ENCODE assay signal across 8 cellular contexts in the genomic region with DNA sequence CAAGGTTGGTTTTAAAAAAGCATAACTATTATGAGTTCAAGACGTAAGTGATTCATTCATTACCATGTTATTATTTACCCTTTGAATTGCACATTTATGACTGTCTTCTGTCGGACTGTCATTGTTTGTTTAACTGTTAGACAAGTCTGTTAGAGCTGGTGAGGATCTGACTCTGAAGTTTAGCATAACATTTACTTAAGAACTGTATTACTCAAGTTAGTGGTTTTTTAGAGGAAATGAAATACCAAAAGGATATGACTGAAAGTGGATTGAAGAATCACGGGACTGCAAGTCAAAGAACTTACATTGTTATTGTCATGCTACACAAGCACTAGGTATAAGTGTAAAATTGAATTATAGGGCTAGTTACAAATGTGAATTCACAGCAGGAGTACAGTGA. TPM values are rescaled to one million over a fixed set of nuclear protein-coding genes. Genes with fewer than 3 reads are reported as not detected.
A peak's percentile ranks its signal among the peaks of the same experiment; 100 is the strongest.
DNase-seq lines count a peak whose midpoint lies in the region; ATAC-seq, FAIRE-seq and TF ChIP-seq lines count a peak whose summit lies in the region.

No MANE protein-coding gene starts in this region.

- H3K27ac Mint-ChIP-seq in stimulated activated naive CD8-positive, alpha-beta T cell treated with anti-CD3 and anti-CD28 coated beads, Interleukin-15, amount 100 ng/mL, for 72 hours, result peak overlapping the region; percentile 89 to 97
- no peak overlapping the region for H3K27ac Mint-ChIP-seq in progenitor cell of endocrine pancreas

- no peaks in the 10 kb centered on the region for H3K27me3 Mint-ChIP-seq in stimulated activated naive CD8-positive, alpha-beta T cell treated with anti-CD3 and anti-CD28 coated beads, Interleukin-15, amount 100 ng/mL, for 72 hours
- H3K27me3 Mint-ChIP-seq in progenitor cell of endocrine pancreas, result no peaks in the 10 kb centered on the region

- intact Hi-C loops in left cardiac atrium (cut with DNase I) (no loop called here), head of caudate nucleus (cut with DNase I) (no loop called here)

- DNase-seq in NCI-H226 (peak; percentile 25), left cardiac atrium (no peak), progenitor cell of endocrine pancreas (ENCODE audit: low spot score, unreplicated experiment) (no peak), head of caudate nucleus (no peak)
- DNase-seq in stimulated activated naive CD8-positive, alpha-beta T cell treated with anti-CD3 and anti-CD28 coated beads, Interleukin-15, amount 100 ng/mL, for 72 hours, result no peak

- H3K36me3 Mint-ChIP-seq in progenitor cell of endocrine pancreas (ENCODE audit: insufficient read depth), result no peaks in the 10 kb centered on the region

- no peaks in the 10 kb centered on the region for H3K9me3 Mint-ChIP-seq in stimulated activated naive CD8-positive, alpha-beta T cell treated with anti-CD3 and anti-CD28 coated beads, Interleukin-15, amount 100 ng/mL, for 72 hours
- H3K9me3 Mint-ChIP-seq in progenitor cell of endocrine pancreas (ENCODE audit: low read depth), result no peaks in the 10 kb centered on the region

- peak; percentile 37 for ATAC-seq in GM18498 (IDR thresholded peaks at IDR 0.05; ENCODE audit: unreplicated experiment)
- ATAC-seq in HG02623 (IDR thresholded peaks at IDR 0.05; ENCODE audit: unreplicated experiment), result peak; percentile 37
- ATAC-seq in stimulated activated naive CD8-positive, alpha-beta T cell treated with anti-CD3 and anti-CD28 coated beads, Interleukin-15, amount 100 ng/mL, for 72 hours, result peak; percentile 58
- ATAC-seq in left cardiac atrium, result no peak

- peak; percentile 35 for FAIRE-seq in endometrium (lab: Jason Lieb, UNC)

- no peak for TF ChIP-seq CTCF in progenitor cell of endocrine pancreas (IDR thresholded peaks at IDR 0.05; ENCODE audit: unreplicated experiment)

- H3K4me1 Mint-ChIP-seq in stimulated activated naive CD8-positive, alpha-beta T cell treated with anti-CD3 and anti-CD28 coated beads, Interleukin-15, amount 100 ng/mL, for 72 hours, result peaks cover 85% of the 10 kb centered on the region
- peaks cover 10% of the 10 kb centered on the region for H3K4me1 Mint-ChIP-seq in progenitor cell of endocrine pancreas (ENCODE audit: low read depth)

- H3K4me3 Mint-ChIP-seq in stimulated activated naive CD8-positive, alpha-beta T cell treated with anti-CD3 and anti-CD28 coated beads, Interleukin-15, amount 100 ng/mL, for 72 hours, result peak overlapping the region; percentile 91 to 94
- H3K4me3 Mint-ChIP-seq in progenitor cell of endocrine pancreas (ENCODE audit: low read depth), result no peak overlapping the region

RNA-seq across cellular contexts. Expression of gene CSGALNACT2, which starts 2.2 kb away (rescaled TPM):
- total RNA-seq in left cardiac atrium (10 to 100 TPM; 12.0 to 17.0 TPM), progenitor cell of endocrine pancreas (8.9 and 9.3 TPM in 2 replicates)

Comparison
In these comparisons a context has a peak if more than half of its experiments do, and no peak if none do; other contexts are left out.
1. ATAC-seq: peak in GM18498 (single experiment), HG02623 (single experiment) and stimulated activated naive CD8-positive, alpha-beta T cell treated with anti-CD3 and anti-CD28 coated beads, Interleukin-15, amount 100 ng/mL, for 72 hours (single experiment); none in left cardiac atrium (0 of 2).